Comparison of ENCODE assay signal across 32 cellular contexts in genomic region chr5:51646482-51646881, GRCh38.
"Had no signal": no experiment of that assay in that cellular context is flagged by ENCODE, and none has a peak within 500 bp of the region (broad histone marks: within the 10 kb centered on the region; RNA-seq: fewer than 3 reads in every experiment).

No MANE protein-coding gene starts in this region.

- H3K27ac ChIP-seq: adrenal gland, ascending aorta, body of pancreas, brain microvascular endothelial cell, breast epithelium, cardiac muscle cell had no signal

- H3K36me3 ChIP-seq: adrenal gland, ascending aorta, brain microvascular endothelial cell, breast epithelium, cardiac muscle cell had no signal

- H3K4me3 ChIP-seq: adrenal gland, ascending aorta, body of pancreas, breast epithelium, cardiac muscle cell had no signal

- FAIRE-seq: astrocyte, bronchial epithelial cell had no signal

- H3K9me3 ChIP-seq: adrenal gland, ascending aorta, body of pancreas, breast epithelium had no signal

- DNase-seq: activated effector memory CD4-positive, alpha-beta T cell treated with anti-CD3 and anti-CD28 coated beads, Interleukin-2, amount 50 U/mL, for 16 hours; activated effector memory CD4-positive, alpha-beta T cell treated with Interleukin-2 at 50 U/mL for 16 hours; activated gamma-delta T cell; activated gamma-delta T cell treated with Interleukin-2 at 50 U/mL for 16 hours; activated naive CD4-positive, alpha-beta T cell; activated naive CD4-positive, alpha-beta T cell treated with anti-CD3 and anti-CD28 coated beads for 36 hours; activated naive CD4-positive, alpha-beta T cell treated with anti-CD3 and anti-CD28 coated beads, Interleukin-2, amount 10 ng/mL, durations not matched to agents 7 days and 5 days; activated naive CD4-positive, alpha-beta T cell treated with anti-CD3 and anti-CD28 coated beads, Interleukin-2, amount 50 U/mL, for 16 hours; activated naive CD4-positive, alpha-beta T cell treated with Interleukin-2 at 50 U/mL for 16 hours; activated naive CD8-positive, alpha-beta T cell treated with anti-CD3 and anti-CD28 coated beads for 36 hours; activated naive CD8-positive, alpha-beta T cell treated with anti-CD3 and anti-CD28 coated beads, Interleukin-2, amount 10 ng/mL, durations not matched to agents 7 days and 5 days; activated naive CD8-positive, alpha-beta T cell treated with anti-CD3 and anti-CD28 coated beads, Interleukin-2, amount 50 U/mL, for 24 hours; activated T-cell treated with anti-CD3 and anti-CD28 coated beads, Interleukin-2, amount 50 U/mL, for 1 hour; activated T-cell treated with anti-CD3 and anti-CD28 coated beads, Interleukin-2, amount 50 U/mL, for 24 hours; activated T-cell treated with anti-CD3 and anti-CD28 coated beads, Interleukin-2, amount 50 U/mL, for 4 hours; activated T-cell treated with anti-CD3 and anti-CD28 coated beads, Interleukin-2, amount 50 U/mL, for 48 hours; activated T-cell treated with anti-CD3 and anti-CD28 coated beads, Interleukin-2, amount 50 U/mL, for 72 hours; adrenal gland; amniotic stem cell; amygdala; anterior cingulate cortex; aorta; body of pancreas; brain microvascular endothelial cell; caudate nucleus; central memory CD4-positive, alpha-beta T cell; cerebellar nuclear complex had no signal

- H3K27me3 ChIP-seq: adrenal gland, ascending aorta, body of pancreas, brain microvascular endothelial cell, breast epithelium, cardiac muscle cell had no signal
